Comparison of ENCODE assay signal across 18 cellular contexts in genomic region chr15:40094156-40094555, GRCh38. TPM values are rescaled to one million over a fixed set of nuclear protein-coding genes. Genes with fewer than 3 reads are reported as not detected.
DNase-seq lines count a peak whose midpoint lies in the region; ATAC-seq, FAIRE-seq and TF ChIP-seq lines count a peak whose summit lies in the region.
"Had no signal": no experiment of that assay in that cellular context is flagged by ENCODE, and none has a peak within 500 bp of the region (broad histone marks: within the 10 kb centered on the region; RNA-seq: fewer than 3 reads in every experiment).

No MANE protein-coding gene starts in this region.

- RAD21 ChIA-PET in GM12878 (lab: Charles Lee; ENCODE audit: unreplicated experiment) = interaction anchor here (0.6 to 24.6 kb wide), 6 partner anchors 10 to 48 kb away, joined by 3 to 903 read pairs (median 58); partner anchors contain the start of gene BMF

- no peaks in the 10 kb centered on the region for H3K27me3 ChIP-seq in GM12878 (replicated peaks in 1 of 2; ENCODE audit: control insufficient read depth in 2 of 2, insufficient read depth in 2 of 2, low read length in 1 of 2)
- no peaks in the 10 kb centered on the region for H3K27me3 ChIP-seq in osteoblast (ENCODE audit: insufficient read depth, low read length)
- H3K27me3 ChIP-seq in CD4-positive, alpha-beta memory T cell (ENCODE audit: insufficient read depth, low read length) = no peaks in the 10 kb centered on the region
- H3K27me3 ChIP-seq: BE2C, foreskin keratinocyte had no signal

- 87% methylated on average over 4 of the region's 4 CpGs for WGBS in GM12878 (ENCODE audit: insufficient coverage, insufficient replicate concordance, low lambda C conversion rate, missing lambda C conversion rate)

- intact Hi-C loops in GM12878 (cut with micrococcal nuclease; ENCODE audit: unreplicated experiment) = no loop called here
- intact Hi-C loops in CD4-positive, alpha-beta memory T cell (cut with micrococcal nuclease) = no loop called here

- H4K20me1 ChIP-seq in GM12878 (ENCODE audit: control insufficient read depth, insufficient read depth) = no peaks in the 10 kb centered on the region
- H4K20me1 ChIP-seq in osteoblast (ENCODE audit: insufficient read depth, low read length) = no peaks in the 10 kb centered on the region

- TF ChIP-seq POLR2A in GM12878 (IDR thresholded peaks at IDR 0.05; ENCODE audit: low read depth, low read length) = no peak

- no TSS peak for BruUV-seq in GM12878 (replicated peaks; lab: Mats Ljungman, UMichigan)

- peaks cover 77% of the 10 kb centered on the region for H3K4me1 Mint-ChIP-seq in type B pancreatic cell (ENCODE audit: unreplicated experiment)
- H3K4me1 Mint-ChIP-seq in CD4-positive, alpha-beta memory T cell = peaks cover 3 to 16% (median 13%) of the 10 kb centered on the region in 4 donors

- H3K36me3 Mint-ChIP-seq in type B pancreatic cell = peaks cover 46% of the 10 kb centered on the region
- H3K36me3 Mint-ChIP-seq in CD4-positive, alpha-beta memory T cell = peaks cover 1 to 4% of the 10 kb centered on the region in 2 donors

- SMC1A ChIA-PET in GM12878 (lab: Charles Lee; ENCODE audit: uncharacterized antibody, unreplicated experiment) = interaction anchor here (1.1 to 43.9 kb wide), 5 partner anchors 10 to 55 kb away, joined by 3 to 1082 read pairs (median 981); partner anchors contain the start of genes BMF and SRP14

- H3K9ac ChIP-seq in GM12878 (ENCODE audit: control insufficient read depth, insufficient read depth, low read length) = no peak overlapping the region

- peak overlapping the region; percentile 84 for H3K27ac Mint-ChIP-seq in type B pancreatic cell
- H3K27ac Mint-ChIP-seq in CD4-positive, alpha-beta memory T cell = no peak overlapping the region

- H3K79me2 ChIP-seq in GM12878 (ENCODE audit: control insufficient read depth, insufficient read depth, low read length) (peaks cover 45% of the 10 kb centered on the region), osteoblast (ENCODE audit: insufficient read depth, low read length) (no peaks in the 10 kb centered on the region)

- H3K4me1 ChIP-seq in GM12878 (ENCODE audit: control insufficient read depth, insufficient read depth, low read length) = peaks cover 63% of the 10 kb centered on the region
- peaks cover 39% of the 10 kb centered on the region for H3K4me1 ChIP-seq in osteoblast (ENCODE audit: insufficient read depth, low read length)
- H3K4me1 ChIP-seq in CD4-positive, alpha-beta memory T cell (ENCODE audit: insufficient read depth, low read length) = peaks cover 19% of the 10 kb centered on the region

- H3K9me3 Mint-ChIP-seq in type B pancreatic cell = no peaks in the 10 kb centered on the region
- no peaks in the 10 kb centered on the region for H3K9me3 Mint-ChIP-seq in CD4-positive, alpha-beta memory T cell
- H3K9me3 Mint-ChIP-seq: activated naive CD4-positive, alpha-beta T cell treated with anti-CD3 and anti-CD28 coated beads for 36 hours had no signal

- ATAC-seq in GM12878 = no peak
- ATAC-seq: foreskin keratinocyte, Right ventricle myocardium inferior had no signal

- peak; percentile 17 for DNase-seq in NAMALWA (ENCODE audit: low spot score)
- DNase-seq in GM12878 (ENCODE audit: low read depth, low spot score) = no peak
- DNase-seq in osteoblast (ENCODE audit: insufficient read length, low spot score, missing footprints) = peak; percentile 70
- no peak for DNase-seq in type B pancreatic cell (ENCODE audit: extremely low spot score, unreplicated experiment)
- DNase-seq in HPDE6-E6E7 (ENCODE audit: extremely low spot score) = no peak
- DNase-seq in NCI-H146 (lab: John Stamatoyannopoulos, UW) = no peak
- no peak for DNase-seq in CD4-positive, alpha-beta memory T cell
- DNase-seq: activated CD4-positive, alpha-beta T cell treated with anti-CD3 and anti-CD28 coated beads, Interleukin-2, amount 50 U/mL, for 48 hours; activated naive CD4-positive, alpha-beta T cell treated with anti-CD3 and anti-CD28 coated beads for 36 hours; BE2C; dermis blood vessel endothelial cell; foreskin keratinocyte; NCI-H1694 treated with DMSO at 0.1 percent for 48 hours; NCI-H446; stimulated activated CD4-positive, alpha-beta T cell treated with anti-CD3 and anti-CD28 coated beads, Interleukin-1b, Interleukin-23, amount 100 ng/mL, for 48 hours; T-helper 1 cell had no signal

- H2AFZ ChIP-seq in GM12878 (ENCODE audit: control insufficient read depth, low read depth, low read length) (no peak overlapping the region), osteoblast (ENCODE audit: low read length) (no peak overlapping the region)

- H3K36me3 ChIP-seq in GM12878 (ENCODE audit: control insufficient read depth in 2 of 2, insufficient read depth in 2 of 2, low read length in 1 of 2) (peaks cover 15 to 19% of the 10 kb centered on the region in 2 experiments), osteoblast (ENCODE audit: insufficient read depth, low read length) (no peaks in the 10 kb centered on the region)
- H3K36me3 ChIP-seq in CD4-positive, alpha-beta memory T cell (ENCODE audit: insufficient read depth, low read length) = no peaks in the 10 kb centered on the region
- H3K36me3 ChIP-seq: BE2C had no signal

- TF ChIP-seq EP300 in GM12878 (IDR thresholded peaks at IDR 0.05; ENCODE audit: borderline replicate concordance in 1 of 2, control insufficient read depth in 1 of 2, low read depth in 2 of 2, low read length in 2 of 2) = no peak

- H3K4me3 ChIP-seq in GM12878 (no peak overlapping the region), osteoblast (ENCODE audit: insufficient read depth, low read length) (no peak overlapping the region)
- H3K4me3 ChIP-seq in CD4-positive, alpha-beta memory T cell (ENCODE audit: low read length in 2 of 2) = no peak overlapping the region

- H3K9me3 ChIP-seq in GM12878 (replicated peaks; ENCODE audit: control insufficient read depth, insufficient read depth, low read length) (no peaks in the 10 kb centered on the region), osteoblast (ENCODE audit: low read depth, low read length) (no peaks in the 10 kb centered on the region)
- no peaks in the 10 kb centered on the region for H3K9me3 ChIP-seq in CD4-positive, alpha-beta memory T cell (ENCODE audit: control insufficient read depth in 1 of 2, low read length in 2 of 2)
- H3K9me3 ChIP-seq: BE2C had no signal

- TF ChIP-seq RAD21 in GM12878 (IDR thresholded peaks at IDR 0.05; ENCODE audit: insufficient read depth, low read depth, low read length) = no peak

- POLR2A ChIA-PET in GM12878 (lab: Charles Lee) = interaction anchor here (0.7 to 12.7 kb wide), 6 partner anchors 12 to 46 kb away, joined by 3 to 208 read pairs (median 6); no protein-coding TSS in a partner anchor
- POLR2A ChIA-PET in CD4-positive, alpha-beta memory T cell (lab: Charles Lee; ENCODE audit: partially characterized antibody) = interaction anchor here (1.7 to 1.8 kb wide), 2 partner anchors 11 to 14 kb away, joined by 4 to 6 read pairs; partner anchors contain the start of gene BMF

- FAIRE-seq in GM12878 (lab: Jason Lieb, UNC) = no peak
- FAIRE-seq: HTR-8/SVneo had no signal

- H3K4me3 Mint-ChIP-seq in type B pancreatic cell = peak overlapping the region; percentile 58
- no peak overlapping the region for H3K4me3 Mint-ChIP-seq in CD4-positive, alpha-beta memory T cell
- H3K4me3 Mint-ChIP-seq: activated naive CD4-positive, alpha-beta T cell treated with anti-CD3 and anti-CD28 coated beads for 36 hours had no signal

- CTCF ChIA-PET in GM12878 (lab: Yijun Ruan, JAX) = interaction anchor here (1.2 to 19.0 kb wide), 5 partner anchors 11 to 50 kb away, joined by 3 to 776 read pairs (median 126); partner anchors contain the start of genes BMF and SRP14
- CTCF ChIA-PET in CD4-positive, alpha-beta memory T cell (lab: Charles Lee; ENCODE audit: partially characterized antibody) = interaction anchor here (1.1 to 10.4 kb wide), 3 partner anchors 14 to 49 kb away, joined by 3 to 152 read pairs (median 4); partner anchors contain the start of gene BMF

- H3K4me2 ChIP-seq in GM12878 (ENCODE audit: control insufficient read depth, insufficient read depth) (peak overlapping the region; percentile 39), osteoblast (ENCODE audit: insufficient read depth, low read length) (no peak overlapping the region)

- in situ Hi-C loops in GM12878 (cut with MboI) = no loop called here

- H3K27me3 Mint-ChIP-seq in type B pancreatic cell = peaks cover 5% of the 10 kb centered on the region
- peaks cover 0 to 2% of the 10 kb centered on the region in 2 donors for H3K27me3 Mint-ChIP-seq in CD4-positive, alpha-beta memory T cell

- TF ChIP-seq CTCF in GM12878 (IDR thresholded peaks at IDR 0.05 in 2 of 3, conservative IDR thresholded peaks at IDR 0.05 in 1 of 3; ENCODE audit: control insufficient read depth in 2 of 3, extremely low read depth in 1 of 3, insufficient read depth in 1 of 3, low read depth in 3 of 3, low read length in 3 of 3) (no peak), osteoblast (IDR thresholded peaks at IDR 0.05; ENCODE audit: extremely low read depth, low read depth, low read length) (no peak), type B pancreatic cell (conservative IDR thresholded peaks at IDR 0.05) (no peak)

- peak overlapping the region; percentile 100 for H3K27ac ChIP-seq in GM12878 (ENCODE audit: control insufficient read depth, insufficient read depth)
- H3K27ac ChIP-seq in osteoblast (ENCODE audit: low read depth, low read length) = no peak overlapping the region
- H3K27ac ChIP-seq in CD4-positive, alpha-beta memory T cell (ENCODE audit: low read depth, low read length) = no peak overlapping the region
- H3K27ac ChIP-seq: foreskin keratinocyte had no signal

RNA-seq across cellular contexts. Expression of gene BMF, which starts 14.5 kb away (rescaled TPM):
- 43.4 and 50.5 TPM in 2 replicates for total RNA-seq in GM12878 (2013; cell fraction: nucleolus; rRNA removed)
- 17.3 and 19.2 TPM in 2 replicates for total RNA-seq in GM12878 (2014; rRNA removed)
- 16.4 and 20.1 TPM in 2 replicates for total RNA-seq in GM12878 (2014; rRNA removed; fragmentation: Illumina TruSeq; extraction: Trizol)
- total RNA-seq in GM12878 (2021) = 34.9 and 35.7 TPM in 2 replicates
- 20.0 TPM for polyA plus RNA-seq in GM12878 (2011; ENCODE audit: low read depth)
- polyA plus RNA-seq in GM12878 (2011; rRNA removed) = 14.7 and 22.1 TPM in 2 replicates
- polyA plus RNA-seq in GM12878 (2011; cell fraction: cytosol; rRNA removed) = 27.1 and 27.9 TPM in 2 replicates
- polyA plus RNA-seq in GM12878 (2011; cell fraction: nucleus; rRNA removed) = 24.6 and 24.9 TPM in 2 replicates
- 26.9 and 30.0 TPM in 2 replicates for polyA plus RNA-seq in GM12878 (2012)
- 17.4 and 23.8 TPM in 2 replicates for polyA plus RNA-seq in GM12878 (2014; fragmentation: Illumina TruSeq; extraction: Trizol)
- polyA plus RNA-seq in GM12878 (2014; fragmentation: Nextera tagmentation; extraction: Ambion mirVana) = 1 to 10 TPM in 1 of 2 experiments, under 1 TPM in 1; 0.82 to 1.3 TPM
- polyA plus RNA-seq in GM12878 (2014; rRNA removed) = 26.8 and 27.5 TPM in 2 replicates
- polyA plus RNA-seq in GM12878 (2016; fragmentation: Nextera tagmentation; extraction: Ambion mirVana) = 1 to 10 TPM; 4.0 to 4.2 TPM
- polyA minus RNA-seq in GM12878 (2011; rRNA and poly(A)+ RNA removed) = 21.4 and 35.2 TPM in 2 replicates
- polyA minus RNA-seq in GM12878 (2011; cell fraction: cytosol; rRNA and poly(A)+ RNA removed) = 8.8 and 9.4 TPM in 2 replicates
- polyA minus RNA-seq in GM12878 (2011; cell fraction: nucleus; rRNA and poly(A)+ RNA removed) = 9.3 and 14.4 TPM in 2 replicates
- total RNA-seq in osteoblast = 8.0 TPM in 2 replicates
- 60.9 and 112 TPM in 2 replicates for total RNA-seq in type B pancreatic cell (ENCODE audit: low replicate concordance)
- total RNA-seq in CD4-positive, alpha-beta memory T cell = 10 to 100 TPM; 13.3 to 13.7 TPM
- under 1 TPM; 0.55 to 0.99 TPM for polyA plus RNA-seq in CD4-positive, alpha-beta memory T cell

RNA-seq across cellular contexts. Expression of gene SRP14, which starts 55.2 kb away (rescaled TPM):
- 27.7 and 29.4 TPM in 2 replicates for total RNA-seq in GM12878 (2013; cell fraction: nucleolus; rRNA removed)
- 273 and 320 TPM in 2 replicates for total RNA-seq in GM12878 (2014; rRNA removed)
- total RNA-seq in GM12878 (2014; rRNA removed; fragmentation: Illumina TruSeq; extraction: Trizol) = 181 and 189 TPM in 2 replicates
- 141 TPM in 2 replicates for total RNA-seq in GM12878 (2021)
- 301 TPM for polyA plus RNA-seq in GM12878 (2011; ENCODE audit: low read depth)
- 431 and 589 TPM in 2 replicates for polyA plus RNA-seq in GM12878 (2011; rRNA removed)
- polyA plus RNA-seq in GM12878 (2011; cell fraction: cytosol; rRNA removed) = 161 and 219 TPM in 2 replicates
- polyA plus RNA-seq in GM12878 (2011; cell fraction: nucleus; rRNA removed) = 122 and 149 TPM in 2 replicates
- polyA plus RNA-seq in GM12878 (2012) = 239 and 266 TPM in 2 replicates
- 364 and 455 TPM in 2 replicates for polyA plus RNA-seq in GM12878 (2014; fragmentation: Illumina TruSeq; extraction: Trizol)
- polyA plus RNA-seq in GM12878 (2014; fragmentation: Nextera tagmentation; extraction: Ambion mirVana) = 1,000 to 10,000 TPM; 1,041 to 1,182 TPM
- polyA plus RNA-seq in GM12878 (2014; rRNA removed) = 546 and 554 TPM in 2 replicates
- polyA plus RNA-seq in GM12878 (2016; fragmentation: Nextera tagmentation; extraction: Ambion mirVana) = 100 to 1,000 TPM; 806 to 826 TPM
- 69.2 and 71.6 TPM in 2 replicates for polyA minus RNA-seq in GM12878 (2011; rRNA and poly(A)+ RNA removed)
- polyA minus RNA-seq in GM12878 (2011; cell fraction: cytosol; rRNA and poly(A)+ RNA removed) = 31.9 and 39.9 TPM in 2 replicates
- 33.1 and 43.4 TPM in 2 replicates for polyA minus RNA-seq in GM12878 (2011; cell fraction: nucleus; rRNA and poly(A)+ RNA removed)
- total RNA-seq in osteoblast = 81.4 and 97.2 TPM in 2 replicates
- 176 and 235 TPM in 2 replicates for total RNA-seq in type B pancreatic cell (ENCODE audit: low replicate concordance)
- total RNA-seq in CD4-positive, alpha-beta memory T cell = 100 to 1,000 TPM; 118 to 120 TPM
- polyA plus RNA-seq in CD4-positive, alpha-beta memory T cell = 1,000 to 10,000 TPM in 1 of 2 donors, 100 to 1,000 TPM in 1; 773 to 1,035 TPM

Comparison
In these comparisons a context has a peak if more than half of its experiments do, and no peak if none do; other contexts are left out.
1. DNase-seq: peak in NAMALWA (single experiment) and osteoblast (single experiment); none in GM12878 (single experiment), type B pancreatic cell (single experiment), HPDE6-E6E7 (single experiment), NCI-H146 (single experiment) and CD4-positive, alpha-beta memory T cell (0 of 5).